1 cellular context compared by ENCODE assay signal in the genomic region with DNA sequence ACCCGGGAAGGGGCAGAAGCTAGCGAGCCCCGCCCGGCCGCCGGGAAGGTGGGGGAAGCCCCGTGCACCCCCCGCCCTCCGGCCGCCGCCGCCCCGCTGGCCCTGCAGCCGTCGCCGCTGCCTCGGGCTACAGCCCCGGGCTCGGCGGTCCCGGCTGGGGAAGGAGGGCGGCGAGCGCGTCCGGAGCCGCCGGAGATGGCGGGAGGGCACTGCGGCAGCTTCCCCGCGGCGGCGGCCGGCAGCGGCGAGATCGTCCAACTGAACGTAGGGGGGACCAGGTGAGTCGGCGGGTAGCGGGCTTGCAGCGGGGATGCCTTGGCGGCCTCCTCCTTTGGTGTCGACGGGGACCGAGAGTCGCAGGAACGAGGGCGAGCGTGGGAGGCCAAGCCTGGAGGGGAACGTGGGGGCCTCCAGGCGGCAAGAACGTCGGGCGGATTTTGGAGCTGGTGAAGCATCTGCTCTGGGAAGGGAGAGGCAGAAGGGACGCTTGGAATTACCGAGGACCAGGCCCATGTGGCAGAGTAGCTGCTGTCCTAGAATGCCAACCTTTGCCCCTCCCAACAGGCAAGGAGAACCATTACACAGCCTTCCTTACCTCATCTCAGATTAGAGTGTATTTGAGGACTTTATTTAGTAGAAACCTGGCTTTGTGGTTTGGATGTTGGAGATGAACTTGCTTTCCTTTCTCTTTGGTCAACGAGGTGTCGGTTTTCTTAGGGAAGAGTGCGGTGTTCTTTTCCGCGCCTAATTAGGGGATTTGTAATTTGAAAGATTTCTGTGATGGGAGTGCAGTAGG.
TF ChIP-seq lines count a peak whose summit lies in the region.

No MANE protein-coding gene starts in this region.

TF ChIP-seq in HEK293, 187 proteins besides CTCF, POLR2A, EP300 and RAD21 (continued from another document and continues in another):
- TF ChIP-seq, protein P1, sequence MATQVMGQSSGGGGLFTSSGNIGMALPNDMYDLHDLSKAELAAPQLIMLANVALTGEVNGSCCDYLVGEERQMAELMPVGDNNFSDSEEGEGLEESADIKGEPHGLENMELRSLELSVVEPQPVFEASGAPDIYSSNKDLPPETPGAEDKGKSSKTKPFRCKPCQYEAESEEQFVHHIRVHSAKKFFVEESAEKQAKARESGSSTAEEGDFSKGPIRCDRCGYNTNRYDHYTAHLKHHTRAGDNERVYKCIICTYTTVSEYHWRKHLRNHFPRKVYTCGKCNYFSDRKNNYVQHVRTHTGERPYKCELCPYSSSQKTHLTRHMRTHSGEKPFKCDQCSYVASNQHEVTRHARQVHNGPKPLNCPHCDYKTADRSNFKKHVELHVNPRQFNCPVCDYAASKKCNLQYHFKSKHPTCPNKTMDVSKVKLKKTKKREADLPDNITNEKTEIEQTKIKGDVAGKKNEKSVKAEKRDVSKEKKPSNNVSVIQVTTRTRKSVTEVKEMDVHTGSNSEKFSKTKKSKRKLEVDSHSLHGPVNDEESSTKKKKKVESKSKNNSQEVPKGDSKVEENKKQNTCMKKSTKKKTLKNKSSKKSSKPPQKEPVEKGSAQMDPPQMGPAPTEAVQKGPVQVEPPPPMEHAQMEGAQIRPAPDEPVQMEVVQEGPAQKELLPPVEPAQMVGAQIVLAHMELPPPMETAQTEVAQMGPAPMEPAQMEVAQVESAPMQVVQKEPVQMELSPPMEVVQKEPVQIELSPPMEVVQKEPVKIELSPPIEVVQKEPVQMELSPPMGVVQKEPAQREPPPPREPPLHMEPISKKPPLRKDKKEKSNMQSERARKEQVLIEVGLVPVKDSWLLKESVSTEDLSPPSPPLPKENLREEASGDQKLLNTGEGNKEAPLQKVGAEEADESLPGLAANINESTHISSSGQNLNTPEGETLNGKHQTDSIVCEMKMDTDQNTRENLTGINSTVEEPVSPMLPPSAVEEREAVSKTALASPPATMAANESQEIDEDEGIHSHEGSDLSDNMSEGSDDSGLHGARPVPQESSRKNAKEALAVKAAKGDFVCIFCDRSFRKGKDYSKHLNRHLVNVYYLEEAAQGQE (tag by site-specific recombination; IDR thresholded peaks at IDR 0.05) = peak; percentile 58; the same call in 1 of the 2 replicates
- TF ChIP-seq BCL11B (tag by site-specific recombination; IDR thresholded peaks at IDR 0.05; ENCODE audit: low read depth) = peak; percentile 26; the same call in 1 of the 2 replicates
- TF ChIP-seq ZNF239 (tag by site-specific recombination; IDR thresholded peaks at IDR 0.05) = no peak
- 0 out of 2 replicates have a peak, but pooled peaks have one; percentile 43 for TF ChIP-seq ZNF76 (tag by site-specific recombination; IDR thresholded peaks at IDR 0.05; ENCODE audit: borderline replicate concordance, low read depth)
- no peak for TF ChIP-seq ZNF292 (tag by site-specific recombination; IDR thresholded peaks at IDR 0.05; ENCODE audit: borderline replicate concordance, low read depth)
- TF ChIP-seq ZNF501 (tag by site-specific recombination; IDR thresholded peaks at IDR 0.05) = peak; percentile 78
- TF ChIP-seq GLIS2 (tag by site-specific recombination; IDR thresholded peaks at IDR 0.05) = peak; percentile 98
- TF ChIP-seq YY2 (tag by site-specific recombination; IDR thresholded peaks at IDR 0.05) = peak; percentile 16; the same call in 1 of the 2 replicates
- 0 out of 2 replicates have a peak, but pooled peaks have one; percentile 27 for TF ChIP-seq ZIC2 (tag by site-specific recombination; IDR thresholded peaks at IDR 0.05)
- no peak for TF ChIP-seq ZNF596 (tag by site-specific recombination; IDR thresholded peaks at IDR 0.05)
- TF ChIP-seq IKZF3 (tag by site-specific recombination; IDR thresholded peaks at IDR 0.05) = 0 out of 2 replicates have a peak, but pooled peaks have one; percentile 10
- peak; percentile 38 for TF ChIP-seq KLF8 (tag by site-specific recombination; IDR thresholded peaks at IDR 0.05)
- 0 out of 2 replicates have a peak, but pooled peaks have one; percentile 7 for TF ChIP-seq ZNF580 (tag by site-specific recombination; IDR thresholded peaks at IDR 0.05)
- peak; percentile 21; the same call in 1 of the 2 replicates for TF ChIP-seq ZNF677 (tag by site-specific recombination; IDR thresholded peaks at IDR 0.05)
- peak; percentile 83 for TF ChIP-seq ZEB2 (tag by site-specific recombination; IDR thresholded peaks at IDR 0.05)
- TF ChIP-seq PRDM10 (tag by site-specific recombination; IDR thresholded peaks at IDR 0.05) = peak; percentile 97
- TF ChIP-seq ZNF2 (tag by site-specific recombination; IDR thresholded peaks at IDR 0.05) = peak; percentile 86; the same call in 1 of the 2 replicates
- no peak for TF ChIP-seq ZFP41 (tag by site-specific recombination; IDR thresholded peaks at IDR 0.05; ENCODE audit: borderline replicate concordance)
- 0 out of 2 replicates have a peak, but pooled peaks have one; percentile 76 for TF ChIP-seq ZSCAN5A (tag by site-specific recombination; IDR thresholded peaks at IDR 0.05)
- TF ChIP-seq, protein P2, sequence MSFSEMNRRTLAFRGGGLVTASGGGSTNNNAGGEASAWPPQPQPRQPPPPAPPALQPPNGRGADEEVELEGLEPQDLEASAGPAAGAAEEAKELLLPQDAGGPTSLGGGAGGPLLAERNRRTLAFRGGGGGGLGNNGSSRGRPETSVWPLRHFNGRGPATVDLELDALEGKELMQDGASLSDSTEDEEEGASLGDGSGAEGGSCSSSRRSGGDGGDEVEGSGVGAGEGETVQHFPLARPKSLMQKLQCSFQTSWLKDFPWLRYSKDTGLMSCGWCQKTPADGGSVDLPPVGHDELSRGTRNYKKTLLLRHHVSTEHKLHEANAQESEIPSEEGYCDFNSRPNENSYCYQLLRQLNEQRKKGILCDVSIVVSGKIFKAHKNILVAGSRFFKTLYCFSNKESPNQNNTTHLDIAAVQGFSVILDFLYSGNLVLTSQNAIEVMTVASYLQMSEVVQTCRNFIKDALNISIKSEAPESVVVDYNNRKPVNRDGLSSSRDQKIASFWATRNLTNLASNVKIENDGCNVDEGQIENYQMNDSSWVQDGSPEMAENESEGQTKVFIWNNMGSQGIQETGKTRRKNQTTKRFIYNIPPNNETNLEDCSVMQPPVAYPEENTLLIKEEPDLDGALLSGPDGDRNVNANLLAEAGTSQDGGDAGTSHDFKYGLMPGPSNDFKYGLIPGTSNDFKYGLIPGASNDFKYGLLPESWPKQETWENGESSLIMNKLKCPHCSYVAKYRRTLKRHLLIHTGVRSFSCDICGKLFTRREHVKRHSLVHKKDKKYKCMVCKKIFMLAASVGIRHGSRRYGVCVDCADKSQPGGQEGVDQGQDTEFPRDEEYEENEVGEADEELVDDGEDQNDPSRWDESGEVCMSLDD (tag by site-specific recombination; IDR thresholded peaks at IDR 0.05) = peak; percentile 60; the same call in 1 of the 2 replicates
- TF ChIP-seq, protein P3, sequence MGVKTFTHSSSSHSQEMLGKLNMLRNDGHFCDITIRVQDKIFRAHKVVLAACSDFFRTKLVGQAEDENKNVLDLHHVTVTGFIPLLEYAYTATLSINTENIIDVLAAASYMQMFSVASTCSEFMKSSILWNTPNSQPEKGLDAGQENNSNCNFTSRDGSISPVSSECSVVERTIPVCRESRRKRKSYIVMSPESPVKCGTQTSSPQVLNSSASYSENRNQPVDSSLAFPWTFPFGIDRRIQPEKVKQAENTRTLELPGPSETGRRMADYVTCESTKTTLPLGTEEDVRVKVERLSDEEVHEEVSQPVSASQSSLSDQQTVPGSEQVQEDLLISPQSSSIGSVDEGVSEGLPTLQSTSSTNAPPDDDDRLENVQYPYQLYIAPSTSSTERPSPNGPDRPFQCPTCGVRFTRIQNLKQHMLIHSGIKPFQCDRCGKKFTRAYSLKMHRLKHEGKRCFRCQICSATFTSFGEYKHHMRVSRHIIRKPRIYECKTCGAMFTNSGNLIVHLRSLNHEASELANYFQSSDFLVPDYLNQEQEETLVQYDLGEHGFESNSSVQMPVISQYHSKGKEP (tag by site-specific recombination; IDR thresholded peaks at IDR 0.05) = 0 out of 2 replicates have a peak, but pooled peaks have one; percentile 10
- TF ChIP-seq ZNF791 (tag by site-specific recombination; IDR thresholded peaks at IDR 0.05) = no peak
- peak; percentile 52; the same call in 1 of the 2 replicates for TF ChIP-seq ZNF398 (tag by site-specific recombination; IDR thresholded peaks at IDR 0.05)
- TF ChIP-seq KLF16 (tag by site-specific recombination; IDR thresholded peaks at IDR 0.05) = peak; percentile 64; the same call in 1 of the 2 replicates
- TF ChIP-seq EGR2 (tag by site-specific recombination; IDR thresholded peaks at IDR 0.05; ENCODE audit: low read depth) = peak; percentile 73
- peak; percentile 49; the same call in 1 of the 2 replicates for TF ChIP-seq ZNF629 (tag by site-specific recombination; IDR thresholded peaks at IDR 0.05)
- TF ChIP-seq ZBTB17 (tag by site-specific recombination; IDR thresholded peaks at IDR 0.05) = peak; percentile 85
- peak; percentile 98 for TF ChIP-seq ZNF394 (tag by site-specific recombination; IDR thresholded peaks at IDR 0.05; ENCODE audit: borderline replicate concordance)
- TF ChIP-seq ZBTB26 (tag by site-specific recombination; optimal IDR thresholded peaks at IDR 0.05) = peak; percentile 68
- TF ChIP-seq HOXC10 (CRISPR knock-in tag; IDR thresholded peaks at IDR 0.05) = 0 out of 2 replicates have a peak, but pooled peaks have one; percentile 62
- no peak for TF ChIP-seq ZNF274 (IDR thresholded peaks at IDR 0.05; ENCODE audit: low read length)
- TF ChIP-seq ZNF274 (tag by site-specific recombination; IDR thresholded peaks at IDR 0.05; ENCODE audit: borderline replicate concordance) = no peak
- TF ChIP-seq ZNF341 (tag by site-specific recombination; IDR thresholded peaks at IDR 0.05; ENCODE audit: low read depth) = peak; percentile 63
- peak; percentile 84 for TF ChIP-seq ZFHX2 (tag by site-specific recombination; conservative IDR thresholded peaks at IDR 0.05)
